7 cellular contexts compared by ENCODE assay signal in the genomic region with DNA sequence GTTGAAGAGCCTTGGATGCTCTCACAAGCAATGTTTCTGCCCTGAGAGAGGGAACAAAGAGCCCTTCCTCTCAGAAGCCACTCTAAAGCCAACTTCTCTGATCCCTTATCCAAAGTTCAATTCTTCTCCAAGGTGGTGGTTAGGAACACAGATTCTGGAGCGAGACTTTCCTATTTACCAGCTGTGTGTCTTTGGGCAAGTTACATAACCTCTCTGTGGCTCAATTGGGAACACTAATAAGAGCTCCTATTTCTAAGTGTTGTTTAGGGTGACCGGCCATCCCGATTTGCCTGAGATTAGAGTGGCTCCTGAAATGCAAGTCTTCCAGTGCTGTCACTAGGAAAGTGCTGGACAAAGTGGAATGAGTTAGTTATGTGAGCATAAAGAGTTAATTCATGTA.
"Had no signal": no experiment of that assay in that cellular context is flagged by ENCODE, and none has a peak within 500 bp of the region (broad histone marks: within the 10 kb centered on the region; RNA-seq: fewer than 3 reads in every experiment).

No MANE protein-coding gene starts in this region.

- H3K27ac Mint-ChIP-seq: IgD-negative memory B cell had no signal

- DNase-seq: IMR-90, KBM-7, KG1 had no signal

- ATAC-seq: HepG2 had no signal

- H3K27ac ChIP-seq: HL-60 had no signal

- FAIRE-seq: HepG2, HTR-8/SVneo had no signal

- H3K4me3 Mint-ChIP-seq: IgD-negative memory B cell had no signal
